ENCODE assay signal across 15 cellular contexts in genomic region chr5:139641116-139642080, GRCh38. TPM values are rescaled to one million over a fixed set of nuclear protein-coding genes. Genes with fewer than 3 reads are reported as not detected.
DNase-seq lines count a peak whose midpoint lies in the region; ATAC-seq and TF ChIP-seq lines count a peak whose summit lies in the region.
"Had no signal": no experiment of that assay in that cellular context is flagged by ENCODE, and none has a peak within 500 bp of the region (broad histone marks: within the 10 kb centered on the region; RNA-seq: fewer than 3 reads in every experiment).

No MANE protein-coding gene starts in this region.

- no peak overlapping the region for H2BK12ac ChIP-seq in neuronal stem cell (ENCODE audit: low read length)

- H3K36me3 Mint-ChIP-seq in endodermal cell (ENCODE audit: low read depth) = no peaks in the 10 kb centered on the region
- no peaks in the 10 kb centered on the region for H3K36me3 Mint-ChIP-seq in natural killer cell treated with Interleukin-12 subunit alpha and Interleukin-12 subunit beta and Interleukin-15 and Interleukin-18, amount 100 ng/mL, for 72 hours

- H2BK120ac ChIP-seq in neuronal stem cell (ENCODE audit: low read depth, low read length) = no peak overlapping the region

- no peak overlapping the region for H2BK5ac ChIP-seq in neuronal stem cell (ENCODE audit: low read length)

- H3K9me3 ChIP-seq in breast epithelium = no peaks in the 10 kb centered on the region
- H3K9me3 ChIP-seq in mammary epithelial cell (replicated peaks; ENCODE audit: insufficient read depth, low read length) = no peaks in the 10 kb centered on the region
- no peaks in the 10 kb centered on the region for H3K9me3 ChIP-seq in endodermal cell (ENCODE audit: control insufficient read depth, low read length)
- H3K9me3 ChIP-seq in neuronal stem cell (replicated peaks in 1 of 2; ENCODE audit: control insufficient read depth in 2 of 2, insufficient read depth in 1 of 2, low read depth in 1 of 2, low read length in 2 of 2) = no peaks in the 10 kb centered on the region

- H3K4me2 ChIP-seq in mammary epithelial cell (ENCODE audit: insufficient read depth, low read depth, low read length) (no peak overlapping the region), neuronal stem cell (ENCODE audit: insufficient read depth, low read length, poor library complexity, severe bottlenecking) (no peak overlapping the region)

- WGBS in mammary epithelial cell (ENCODE audit: low coverage, missing lambda C conversion rate) = 99% methylated on average over 6 of the region's 6 CpGs
- 89 to 90% methylated on average over 4 to 6 of the region's 6 CpGs for WGBS in endodermal cell (ENCODE audit: insufficient coverage in 1 of 2, insufficient read length in 1 of 2), 2 experiments
- no CpG with 5 or more reads among the region's 6 CpGs for WGBS in neuronal stem cell (ENCODE audit: extremely low coverage in 2 of 2, insufficient read length in 2 of 2, insufficient replicate concordance in 1 of 2), 2 donors

- no peak overlapping the region for H4K8ac ChIP-seq in neuronal stem cell (ENCODE audit: low read depth, low read length)

- no peak overlapping the region for H3K14ac ChIP-seq in neuronal stem cell (ENCODE audit: low read length)

- DNase-seq in breast epithelium (ENCODE audit: low spot score in 2 of 2) (peak in 1 of 2 donors; percentile 11), mammary epithelial cell (no peak), endodermal cell (peak; percentile 55), neuronal stem cell (ENCODE audit: low spot score) (no peak), HPDE6-E6E7 (ENCODE audit: extremely low spot score) (no peak), NCI-H2196 (lab: John Stamatoyannopoulos, UW; ENCODE audit: unreplicated experiment) (no peak)
- no peak for DNase-seq in natural killer cell treated with Interleukin-12 subunit alpha and Interleukin-12 subunit beta and Interleukin-15 and Interleukin-18, amount 100 ng/mL, for 72 hours (ENCODE audit: low spot score)
- DNase-seq: activated T-cell treated with anti-CD3 and anti-CD28 coated beads for 4 hours, cortex of kidney, hippocampal formation, left ventricle myocardium superior, NCI-H1436, small intestine, substantia nigra had no signal

- H3K79me1 ChIP-seq in neuronal stem cell (ENCODE audit: low read depth, low read length) = peaks cover 2% of the 10 kb centered on the region

- no peak overlapping the region for H3K4me3 Mint-ChIP-seq in endodermal cell
- no peak overlapping the region for H3K4me3 Mint-ChIP-seq in natural killer cell treated with Interleukin-12 subunit alpha and Interleukin-12 subunit beta and Interleukin-15 and Interleukin-18, amount 100 ng/mL, for 72 hours

- CTCF ChIA-PET in mammary epithelial cell (lab: Charles Lee; ENCODE audit: low non-redundant PET) = interaction anchor here (0.6 kb wide), 1 partner anchor 139 kb away, joined by 3 read pairs; no protein-coding TSS in a partner anchor

- no peak overlapping the region for H3K27ac Mint-ChIP-seq in endodermal cell
- H3K27ac Mint-ChIP-seq in natural killer cell treated with Interleukin-12 subunit alpha and Interleukin-12 subunit beta and Interleukin-15 and Interleukin-18, amount 100 ng/mL, for 72 hours = peak overlapping the region in 1 of 2 donors; percentile 80

- H3K4me1 ChIP-seq in breast epithelium (peaks cover 5 to 29% of the 10 kb centered on the region in 2 donors), mammary epithelial cell (ENCODE audit: insufficient read depth, low read length) (peaks cover 17% of the 10 kb centered on the region), endodermal cell (ENCODE audit: control insufficient read depth, insufficient read depth, low read length) (peaks cover 18% of the 10 kb centered on the region), neuronal stem cell (ENCODE audit: control insufficient read depth in 2 of 2, insufficient read depth in 1 of 2, low read depth in 1 of 2, low read length in 2 of 2) (peaks cover 31 to 39% of the 10 kb centered on the region in 2 donors)

- H3K27me3 Mint-ChIP-seq in endodermal cell (ENCODE audit: insufficient read depth) = peaks cover 22% of the 10 kb centered on the region
- H3K27me3 Mint-ChIP-seq in natural killer cell treated with Interleukin-12 subunit alpha and Interleukin-12 subunit beta and Interleukin-15 and Interleukin-18, amount 100 ng/mL, for 72 hours = no peaks in the 10 kb centered on the region

- intact Hi-C loops in breast epithelium (cut with DNase I; ENCODE audit: low total_unique reads) = loop anchor here (10.0 kb wide), 1 partner anchor 53 kb away; no protein-coding TSS in a partner anchor
- intact Hi-C loops in mammary epithelial cell (cut with micrococcal nuclease) = no loop called here

- no peaks in the 10 kb centered on the region for H3K79me2 ChIP-seq in mammary epithelial cell (ENCODE audit: insufficient read depth, low read length)

- H3K18ac ChIP-seq in neuronal stem cell (ENCODE audit: low read length) = peak overlapping the region; percentile 8

- no peak overlapping the region for H3K4ac ChIP-seq in neuronal stem cell (ENCODE audit: low read length)

- H2BK15ac ChIP-seq in neuronal stem cell (ENCODE audit: low read length) = no peak overlapping the region

- no TSS peak for BruUV-seq in mammary epithelial cell (replicated peaks; lab: Mats Ljungman, UMichigan)

- TF ChIP-seq POLR2A in breast epithelium (IDR thresholded peaks at IDR 0.05) = no peak

- no peaks in the 10 kb centered on the region for H4K20me1 ChIP-seq in mammary epithelial cell (ENCODE audit: insufficient read depth, low read length)

- in situ Hi-C loops in mammary epithelial cell (cut with MboI; ENCODE audit: low sequenced_read_pairs in 2 of 2) = no loop called here

- no peak overlapping the region for H4K91ac ChIP-seq in neuronal stem cell (ENCODE audit: low read depth, low read length, poor library complexity)

- H3K9me3 Mint-ChIP-seq in endodermal cell = no peaks in the 10 kb centered on the region
- H3K9me3 Mint-ChIP-seq in natural killer cell treated with Interleukin-12 subunit alpha and Interleukin-12 subunit beta and Interleukin-15 and Interleukin-18, amount 100 ng/mL, for 72 hours = no peaks in the 10 kb centered on the region

- H3K9ac ChIP-seq in mammary epithelial cell (ENCODE audit: insufficient read depth, low read length) = no peak overlapping the region
- H3K9ac ChIP-seq in endodermal cell (ENCODE audit: extremely low read depth, low read length, poor library complexity, severe bottlenecking) = no peak overlapping the region
- no peak overlapping the region for H3K9ac ChIP-seq in neuronal stem cell (ENCODE audit: low read depth, low read length, poor library complexity)

- no peaks in the 10 kb centered on the region for H3K27me3 ChIP-seq in breast epithelium
- H3K27me3 ChIP-seq in mammary epithelial cell (ENCODE audit: insufficient read depth, low read length) = no peaks in the 10 kb centered on the region
- peaks cover 4% of the 10 kb centered on the region for H3K27me3 ChIP-seq in endodermal cell (ENCODE audit: control insufficient read depth, insufficient read depth, low read length, poor library complexity, severe bottlenecking)
- peaks cover 0 to 10% (median 0%) of the 10 kb centered on the region in 3 experiments for H3K27me3 ChIP-seq in neuronal stem cell (ENCODE audit: control insufficient read depth in 3 of 3, insufficient read depth in 3 of 3, low read depth in 1 of 3, low read length in 3 of 3)

- ATAC-seq in HG03565 (IDR thresholded peaks at IDR 0.05; ENCODE audit: unreplicated experiment) = no peak
- ATAC-seq in natural killer cell treated with Interleukin-12 subunit alpha and Interleukin-12 subunit beta and Interleukin-15 and Interleukin-18, amount 100 ng/mL, for 72 hours = no peak
- ATAC-seq: left ventricle myocardium superior had no signal

- H3K4me3 ChIP-seq in breast epithelium (no peak overlapping the region), mammary epithelial cell (replicated peaks in 1 of 3; ENCODE audit: insufficient read depth in 1 of 3, low read depth in 2 of 3, low read length in 3 of 3) (no peak overlapping the region), endodermal cell (ENCODE audit: low read length) (no peak overlapping the region), neuronal stem cell (ENCODE audit: low read length in 2 of 2) (no peak overlapping the region)

- dilution Hi-C loops in mammary epithelial cell (cut with HindIII; ENCODE audit: low sequenced_read_pairs) = loop anchor here (10.0 kb wide), 2 partner anchors 67 to 73 kb away; no protein-coding TSS in a partner anchor

- H3K23ac ChIP-seq in neuronal stem cell (ENCODE audit: low read depth, low read length, poor library complexity) = peak overlapping the region; percentile 1

- H3K27ac ChIP-seq in breast epithelium (peak overlapping the region; percentile 27 to 66), mammary epithelial cell (ENCODE audit: insufficient read depth, low read depth, low read length) (no peak overlapping the region), endodermal cell (ENCODE audit: low read depth, low read length) (no peak overlapping the region), neuronal stem cell (replicated peaks; ENCODE audit: low read length) (no peak overlapping the region)

- TF ChIP-seq CTCF in breast epithelium (IDR thresholded peaks at IDR 0.05) = no peak
- no peak for TF ChIP-seq CTCF in mammary epithelial cell (conservative IDR thresholded peaks at IDR 0.05 in 1 of 2, IDR thresholded peaks at IDR 0.05 in 1 of 2; ENCODE audit: extremely low read depth in 1 of 2, insufficient read depth in 1 of 2, low read depth in 1 of 2, low read length in 2 of 2)
- TF ChIP-seq CTCF in endodermal cell (conservative IDR thresholded peaks at IDR 0.05) = no peak

- H3K4me1 Mint-ChIP-seq in endodermal cell = peaks cover 49% of the 10 kb centered on the region
- peaks cover 8 to 33% of the 10 kb centered on the region in 2 donors for H3K4me1 Mint-ChIP-seq in natural killer cell treated with Interleukin-12 subunit alpha and Interleukin-12 subunit beta and Interleukin-15 and Interleukin-18, amount 100 ng/mL, for 72 hours (ENCODE audit: low read depth in 2 of 2)

- H3K36me3 ChIP-seq in breast epithelium (no peaks in the 10 kb centered on the region), mammary epithelial cell (ENCODE audit: insufficient read depth, low read length) (no peaks in the 10 kb centered on the region), endodermal cell (ENCODE audit: control insufficient read depth, insufficient read depth, low read length) (no peaks in the 10 kb centered on the region), neuronal stem cell (replicated peaks in 1 of 2; ENCODE audit: control insufficient read depth in 2 of 2, insufficient read depth in 2 of 2, low read length in 2 of 2) (no peaks in the 10 kb centered on the region)

- no peak overlapping the region for H2AK5ac ChIP-seq in neuronal stem cell (ENCODE audit: low read depth, low read length)

- no peak overlapping the region for H2AFZ ChIP-seq in mammary epithelial cell (ENCODE audit: low read depth, low read length)
- no peak overlapping the region for H2AFZ ChIP-seq in neuronal stem cell (ENCODE audit: low read length)

RNA-seq across cellular contexts. Expression of gene CXXC5, which starts 6.8 kb away (rescaled TPM):
- total RNA-seq in breast epithelium (10 to 100 TPM; 33.9 to 66.9 (median 38.3) TPM), mammary epithelial cell (10 to 100 TPM; 13.8 to 47.3 TPM), endodermal cell (10 to 100 TPM; 50.5 to 67.9 TPM)
- 16.6 TPM for polyA plus RNA-seq in mammary epithelial cell
- 5.8 TPM for polyA minus RNA-seq in mammary epithelial cell
- polyA plus RNA-seq in endodermal cell (2013, experiment 1 of 2) = 107 TPM
- polyA plus RNA-seq in endodermal cell (2013, experiment 2 of 2) = 113 TPM
- 30.9 TPM for polyA plus RNA-seq in neuronal stem cell (2013, experiment 1 of 2)
- 32.1 TPM for polyA plus RNA-seq in neuronal stem cell (2013, experiment 2 of 2)
- 1 to 10 TPM; 4.7 to 9.0 TPM for total RNA-seq in natural killer cell treated with Interleukin-12 subunit alpha and Interleukin-12 subunit beta and Interleukin-15 and Interleukin-18, amount 100 ng/mL, for 72 hours

Comparison
In these comparisons a context has a peak if more than half of its experiments do, and no peak if none do; other contexts are left out.
1. H3K27ac ChIP-seq: peak in breast epithelium (2 of 2); none in mammary epithelial cell (single experiment), endodermal cell (single experiment) and neuronal stem cell (single experiment).